9 cellular contexts compared by ENCODE assay signal in the genomic region with DNA sequence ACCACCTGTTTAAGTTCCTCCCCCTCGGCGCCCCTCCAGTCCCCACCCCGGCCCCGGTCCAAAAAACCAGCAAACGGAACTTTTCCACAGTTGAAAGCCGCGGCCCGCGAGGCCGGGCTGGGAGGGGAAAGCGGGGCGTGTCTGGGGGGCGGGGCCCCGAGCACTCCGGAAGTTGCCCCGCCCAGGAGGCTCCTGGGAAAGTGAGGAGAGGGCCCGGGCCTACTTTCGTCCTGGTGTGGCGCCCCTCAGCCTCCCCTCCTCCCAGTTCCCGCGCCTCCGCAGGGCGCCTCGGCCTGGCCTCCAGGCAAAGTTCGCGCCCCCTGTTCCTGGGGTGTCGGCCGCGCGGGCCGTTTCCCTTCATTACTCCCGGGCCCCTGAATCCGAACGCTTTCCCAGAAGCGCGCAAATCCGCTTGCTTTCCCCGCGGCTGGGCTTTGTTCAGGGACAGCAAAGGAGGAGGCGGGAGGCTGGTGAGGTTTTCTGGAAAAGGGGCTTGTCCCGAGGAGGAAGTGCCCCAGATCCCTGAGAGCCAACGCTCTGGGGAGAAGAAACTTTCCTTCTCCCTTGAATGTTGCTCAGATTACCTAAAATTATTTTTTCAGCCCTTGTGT. TPM values are rescaled to one million over a fixed set of nuclear protein-coding genes. Genes with fewer than 3 reads are reported as not detected.
A peak's percentile ranks its signal among the peaks of the same experiment; 100 is the strongest.
DNase-seq lines count a peak whose midpoint lies in the region; ATAC-seq and TF ChIP-seq lines count a peak whose summit lies in the region.
"Had no signal": no experiment of that assay in that cellular context is flagged by ENCODE, and none has a peak within 500 bp of the region (broad histone marks: within the 10 kb centered on the region; RNA-seq: fewer than 3 reads in every experiment).

No MANE protein-coding gene starts in this region.

- H3K4me3 ChIP-seq in GM23248, result peak overlapping the region; percentile 23
- peak overlapping the region; percentile 59 for H3K4me3 ChIP-seq in iPS-15b (ENCODE audit: low read depth, low read length)
- peak overlapping the region; percentile 40 to 56 (median 50) for H3K4me3 ChIP-seq in gastrocnemius medialis

- peak overlapping the region; percentile 39; the same call in 1 of the 2 replicates for H2AFZ ChIP-seq in GM23248

- WGBS in GM23248 (ENCODE audit: low coverage in 1 of 2, low lambda C conversion rate in 2 of 2, missing lambda C conversion rate in 2 of 2), 2 experiments, result 3 to 5% methylated on average over 23 to 39 of the region's 42 CpGs

- peak overlapping the region; percentile 20 for H3K4me2 ChIP-seq in GM23248 (ENCODE audit: unreplicated experiment)

- H3K9ac ChIP-seq in GM23248 (no peak overlapping the region), iPS-15b (ENCODE audit: low read depth, low read length) (no peak overlapping the region)

- H3K27me3 Mint-ChIP-seq in activated naive CD8-positive, alpha-beta T cell treated with anti-CD3 and anti-CD28 coated beads for 36 hours, result peaks cover 92% of the 10 kb centered on the region

- ATAC-seq in gastrocnemius medialis (no peak), GM21515 (IDR thresholded peaks at IDR 0.05; ENCODE audit: unreplicated experiment) (no peak)

- H3K4me3 Mint-ChIP-seq in activated naive CD8-positive, alpha-beta T cell treated with anti-CD3 and anti-CD28 coated beads for 36 hours, result peak overlapping the region; percentile 42

- peaks cover 2% of the 10 kb centered on the region for H3K36me3 Mint-ChIP-seq in activated naive CD8-positive, alpha-beta T cell treated with anti-CD3 and anti-CD28 coated beads for 36 hours

- H3K36me3 ChIP-seq in GM23248 (ENCODE audit: low read depth) (no peaks in the 10 kb centered on the region), iPS-15b (ENCODE audit: control insufficient read depth, insufficient read depth, low read length) (no peaks in the 10 kb centered on the region), gastrocnemius medialis (no peaks in the 10 kb centered on the region)

- H3K9me3 ChIP-seq in GM23248 (ENCODE audit: low read depth) (no peaks in the 10 kb centered on the region), iPS-15b (ENCODE audit: control insufficient read depth, insufficient read depth, low read length) (no peaks in the 10 kb centered on the region), gastrocnemius medialis (no peaks in the 10 kb centered on the region)

- intact Hi-C loops in gastrocnemius medialis (cut with DNase I; ENCODE audit: low total_unique reads), result no loop called here

- H3K79me2 ChIP-seq in GM23248 (ENCODE audit: insufficient read depth), result no peaks in the 10 kb centered on the region

- H3F3A ChIP-seq in GM23248 (ENCODE audit: insufficient read depth), result no peaks in the 10 kb centered on the region

- TF ChIP-seq POLR2A in gastrocnemius medialis (IDR thresholded peaks at IDR 0.05), result no peak

- H3K27ac ChIP-seq in GM23248 (no peak overlapping the region), gastrocnemius medialis (peak overlapping the region; percentile 33 to 59 (median 44)), caudate nucleus (ENCODE audit: low read depth, low read length) (no peak overlapping the region)

- no peaks in the 10 kb centered on the region for H3K9me2 ChIP-seq in GM23248 (ENCODE audit: insufficient read depth)

- no peak overlapping the region for H3K27ac Mint-ChIP-seq in activated naive CD8-positive, alpha-beta T cell treated with anti-CD3 and anti-CD28 coated beads for 36 hours

- in situ Hi-C loops in GM23248 (cut with MboI), result no loop called here
- in situ Hi-C loops in gastrocnemius medialis (cut with MboI; ENCODE audit: low sequenced_read_pairs in 4 of 4), result no loop called here

- no peaks in the 10 kb centered on the region for H3K9me3 Mint-ChIP-seq in activated naive CD8-positive, alpha-beta T cell treated with anti-CD3 and anti-CD28 coated beads for 36 hours

- no peaks in the 10 kb centered on the region for H4K20me1 ChIP-seq in GM23248 (ENCODE audit: insufficient read depth)

- H3K27me3 ChIP-seq in GM23248 (replicated peaks; ENCODE audit: insufficient read depth), result peaks cover 92% of the 10 kb centered on the region
- H3K27me3 ChIP-seq in iPS-15b (ENCODE audit: control insufficient read depth, insufficient read depth, low read length), result peaks cover 85% of the 10 kb centered on the region
- peaks cover 80 to 88% (median 83%) of the 10 kb centered on the region in 3 donors for H3K27me3 ChIP-seq in gastrocnemius medialis

- peaks cover 21% of the 10 kb centered on the region for H3K4me1 Mint-ChIP-seq in activated naive CD8-positive, alpha-beta T cell treated with anti-CD3 and anti-CD28 coated beads for 36 hours

- no peak for TF ChIP-seq CTCF in gastrocnemius medialis (IDR thresholded peaks at IDR 0.05 in 4 of 5, conservative IDR thresholded peaks at IDR 0.05 in 1 of 5)

- H3K4me1 ChIP-seq in GM23248 (ENCODE audit: insufficient read depth), result no peaks in the 10 kb centered on the region
- peaks cover 2% of the 10 kb centered on the region for H3K4me1 ChIP-seq in iPS-15b (ENCODE audit: control insufficient read depth, insufficient read depth, low read length)
- H3K4me1 ChIP-seq in gastrocnemius medialis, result peaks cover 7% of the 10 kb centered on the region in 2 donors

- no peak for DNase-seq in GM23248
- DNase-seq in activated naive CD8-positive, alpha-beta T cell treated with anti-CD3 and anti-CD28 coated beads for 36 hours, result no peak
- DNase-seq in gastrocnemius medialis, result no peak
- DNase-seq in LoVo (ENCODE audit: low spot score), result no peak
- no peak for DNase-seq in caudate nucleus (lab: John Stamatoyannopoulos, UW)
- no peak for DNase-seq in DMS153 treated with DMSO at 0.1 percent for 48 hours (lab: John Stamatoyannopoulos, UW; ENCODE audit: unreplicated experiment)
- DNase-seq: NCI-H774 had no signal

RNA-seq across cellular contexts. Expression of a gene that starts 4.4 kb away (rescaled TPM):
- total RNA-seq in GM23248 (2014; rRNA removed; shearing (Covaris generic)), result not detected in 2 replicates
- not detected in 2 replicates for polyA plus RNA-seq in GM23248 (2016; fragmentation: Nextera tagmentation; extraction: Ambion mirVana)
- not detected for total RNA-seq in activated naive CD8-positive, alpha-beta T cell treated with anti-CD3 and anti-CD28 coated beads for 36 hours
- total RNA-seq in gastrocnemius medialis, result under 1 TPM; 0.24 to 0.36 (median 0.31) TPM

Comparison
In these comparisons a context has a peak if more than half of its experiments do, and no peak if none do; other contexts are left out.
1. H3K27ac ChIP-seq: peak in gastrocnemius medialis (4 of 4); none in GM23248 (single experiment) and caudate nucleus (single experiment).
2. Peak in every context shown above with its lines, with median percentiles within 50 percentile points of each other: H3K4me3 ChIP-seq.